1 cellular context compared by ENCODE assay signal in genomic region chr5:42621242-42621641, GRCh38.
TF ChIP-seq lines count a peak whose summit lies in the region.

No MANE protein-coding gene starts in this region.

TF ChIP-seq in GM23338, 12 proteins besides CTCF, POLR2A, EP300 and RAD21:
- TF ChIP-seq ZNF462 (CRISPR knock-in tag; IDR thresholded peaks at IDR 0.05) = no peak
- no peak for TF ChIP-seq STAT1 (IDR thresholded peaks at IDR 0.05; ENCODE audit: unreplicated experiment)
- TF ChIP-seq POLR2AphosphoS5 (IDR thresholded peaks at IDR 0.05; ENCODE audit: low read depth) = no peak
- no peak for TF ChIP-seq ZNF114 (CRISPR knock-in tag; IDR thresholded peaks at IDR 0.05)
- TF ChIP-seq ETS1 (IDR thresholded peaks at IDR 0.05) = no peak
